8 cellular contexts compared by ENCODE assay signal in genomic region chrX:3712080-3712869, GRCh38. TPM values are rescaled to one million over a fixed set of nuclear protein-coding genes. Genes with fewer than 3 reads are reported as not detected.
DNase-seq lines count a peak whose midpoint lies in the region; ATAC-seq and TF ChIP-seq lines count a peak whose summit lies in the region.

No MANE protein-coding gene starts in this region.

- peaks cover 20% of the 10 kb centered on the region for H3K4me1 Mint-ChIP-seq in neural crest cell

- peak; percentile 14 for ATAC-seq in HG03039 (IDR thresholded peaks at IDR 0.05; ENCODE audit: unreplicated experiment)

- no peak for TF ChIP-seq POLR2A in erythroblast (IDR thresholded peaks at IDR 0.05; ENCODE audit: low read length)

- no peaks in the 10 kb centered on the region for H3K36me3 Mint-ChIP-seq in neural crest cell (ENCODE audit: low read depth)

- peak overlapping the region; percentile 98 for H3K4me3 Mint-ChIP-seq in neural crest cell

- no peak for TF ChIP-seq CTCF in neural crest cell (conservative IDR thresholded peaks at IDR 0.05)

- H3K9me3 Mint-ChIP-seq in neural crest cell = no peaks in the 10 kb centered on the region

- DNase-seq in NOMO-1 (lab: John Stamatoyannopoulos, UW; ENCODE audit: unreplicated experiment in 2 of 2) = peak; percentile 5 to 10
- no peak for DNase-seq in NOMO-1 treated with DMSO at 0.1 percent for 48 hours (lab: John Stamatoyannopoulos, UW; ENCODE audit: unreplicated experiment)
- peak; percentile 51 for DNase-seq in UCSD-AML1 (lab: John Stamatoyannopoulos, UW; ENCODE audit: unreplicated experiment)
- peak; percentile 20 to 35 for DNase-seq in erythroblast (lab: John Stamatoyannopoulos, UW)
- peak; percentile 9 for DNase-seq in neural crest cell (ENCODE audit: low read depth, low spot score)
- DNase-seq in pons (ENCODE audit: low spot score) = no peak
- no peak for DNase-seq in activated effector memory CD4-positive, alpha-beta T cell treated with anti-CD3 and anti-CD28 coated beads, Interleukin-2, amount 50 U/mL, for 16 hours

- peak overlapping the region; percentile 83 for H3K27ac Mint-ChIP-seq in neural crest cell (ENCODE audit: unreplicated experiment)

- peaks cover 21% of the 10 kb centered on the region for H3K27me3 Mint-ChIP-seq in neural crest cell (ENCODE audit: low read depth)

RNA-seq across cellular contexts. Expression of gene PRKX, which starts 1.2 kb away (rescaled TPM):
- total RNA-seq in neural crest cell = 57.3 and 62.3 TPM in 2 replicates

Comparison
In these comparisons a context has a peak if more than half of its experiments do, and no peak if none do; other contexts are left out.
1. DNase-seq: peak in NOMO-1 (2 of 2), UCSD-AML1 (single experiment), erythroblast (2 of 2) and neural crest cell (single experiment); none in NOMO-1 treated with DMSO at 0.1 percent for 48 hours (single experiment), pons (single experiment) and activated effector memory CD4-positive, alpha-beta T cell treated with anti-CD3 and anti-CD28 coated beads, Interleukin-2, amount 50 U/mL, for 16 hours (single experiment).